18 cellular contexts compared by ENCODE assay signal in genomic region chr7:81112731-81113130, GRCh38.
DNase-seq lines count a peak whose midpoint lies in the region; FAIRE-seq and TF ChIP-seq lines count a peak whose summit lies in the region.
"Had no signal": no experiment of that assay in that cellular context is flagged by ENCODE, and none has a peak within 500 bp of the region (broad histone marks: within the 10 kb centered on the region; RNA-seq: fewer than 3 reads in every experiment).

No MANE protein-coding gene starts in this region.

- POLR2A ChIA-PET in HEK293T (lab: Yijun Ruan, JAX): no interaction called here

- H2BK15ac ChIP-seq in H9 (ENCODE audit: low read depth, low read length): no peak overlapping the region
- no peak overlapping the region for H2BK15ac ChIP-seq in neuronal stem cell (ENCODE audit: low read length)

- TF ChIP-seq POLR2A in GM12892 (IDR thresholded peaks at IDR 0.05; ENCODE audit: low read depth, low read length): no peak

- peaks cover 10 to 17% of the 10 kb centered on the region in 2 experiments for H3K4me1 Mint-ChIP-seq in H9
- H3K4me1 Mint-ChIP-seq: CD4-positive, alpha-beta memory T cell; IgD-negative memory B cell had no signal

- no peak overlapping the region for H3T11ph ChIP-seq in H9 (ENCODE audit: low read length)

- no peaks in the 10 kb centered on the region for H4K20me1 ChIP-seq in H9 (ENCODE audit: control insufficient read depth, insufficient read depth, insufficient read length)

- no peak for TF ChIP-seq CTCF in H9 (conservative IDR thresholded peaks at IDR 0.05)

- peak overlapping the region in 2 of 3 experiments; percentile 27 to 34; a peak in 3 of 7 replicates for H3K27ac Mint-ChIP-seq in H9
- H3K27ac Mint-ChIP-seq: CD4-positive, alpha-beta memory T cell; HFFc6; IgD-negative memory B cell had no signal

- no peaks in the 10 kb centered on the region for H3K23me2 ChIP-seq in H9 (ENCODE audit: insufficient read length, low read depth, low read length, poor library complexity, severe bottlenecking)

- H3K4me1 ChIP-seq in H9 (ENCODE audit: insufficient read depth, low read length) (no peaks in the 10 kb centered on the region), SJCRH30 (peaks cover 39% of the 10 kb centered on the region), neuronal stem cell (ENCODE audit: control insufficient read depth in 2 of 2, insufficient read depth in 1 of 2, low read depth in 1 of 2, low read length in 2 of 2) (peaks cover 0 to 14% of the 10 kb centered on the region in 2 donors)

- H2BK5ac ChIP-seq in H9 (ENCODE audit: insufficient read length, low read length) (no peak overlapping the region), neuronal stem cell (ENCODE audit: low read length) (no peak overlapping the region)

- no peak overlapping the region for H2BK20ac ChIP-seq in H9 (ENCODE audit: low read depth, low read length, poor library complexity, severe bottlenecking)

- no CpG with 5 or more reads among the region's 1 CpG for WGBS in H9 (ENCODE audit: extremely low coverage, insufficient read length, low lambda C conversion rate)
- no CpG with 5 or more reads among the region's 1 CpG for WGBS in neuronal stem cell (ENCODE audit: extremely low coverage in 2 of 2, insufficient read length in 2 of 2, insufficient replicate concordance in 1 of 2), 2 donors

- no peaks in the 10 kb centered on the region for H3K27me3 Mint-ChIP-seq in H9 (ENCODE audit: low read depth)
- H3K27me3 Mint-ChIP-seq: CD4-positive, alpha-beta memory T cell; IgD-negative memory B cell had no signal

- no peak overlapping the region for H3K56ac ChIP-seq in H9 (ENCODE audit: insufficient read length, low read depth, low read length)

- no peaks in the 10 kb centered on the region for H3K36me3 Mint-ChIP-seq in H9 (ENCODE audit: insufficient read depth in 1 of 3, low read depth in 3 of 3)
- H3K36me3 Mint-ChIP-seq: CD4-positive, alpha-beta memory T cell; IgD-negative memory B cell had no signal

- H3K27me3 ChIP-seq in H9 (ENCODE audit: insufficient read depth, low read length): no peaks in the 10 kb centered on the region
- H3K27me3 ChIP-seq in SJCRH30: no peaks in the 10 kb centered on the region
- no peaks in the 10 kb centered on the region for H3K27me3 ChIP-seq in neuronal stem cell (ENCODE audit: control insufficient read depth in 3 of 3, insufficient read depth in 3 of 3, low read depth in 1 of 3, low read length in 3 of 3)
- H3K27me3 ChIP-seq: BE2C had no signal

- H4K91ac ChIP-seq in H9 (ENCODE audit: insufficient read length, low read depth, low read length) (no peak overlapping the region), neuronal stem cell (ENCODE audit: low read depth, low read length, poor library complexity) (no peak overlapping the region)

- FAIRE-seq in GM12892 (lab: Jason Lieb, UNC): no peak
- FAIRE-seq: A204.1, GM18507, H54 had no signal

- H3K36me3 ChIP-seq in SJCRH30: no peaks in the 10 kb centered on the region
- H3K36me3 ChIP-seq in neuronal stem cell (replicated peaks in 1 of 2; ENCODE audit: control insufficient read depth in 2 of 2, insufficient read depth in 2 of 2, low read length in 2 of 2): no peaks in the 10 kb centered on the region
- H3K36me3 ChIP-seq: BE2C had no signal

- H3K4me2 ChIP-seq in H9 (ENCODE audit: insufficient read depth, insufficient read length, low read length) (no peak overlapping the region), neuronal stem cell (ENCODE audit: insufficient read depth, low read length, poor library complexity, severe bottlenecking) (no peak overlapping the region)

- H3K27ac ChIP-seq in H9 (ENCODE audit: insufficient read length, low read depth, low read length) (no peak overlapping the region), SJCRH30 (peak overlapping the region; percentile 84), neuronal stem cell (replicated peaks; ENCODE audit: low read length) (no peak overlapping the region)
- H3K27ac ChIP-seq: C4-2B had no signal

- H3K9ac ChIP-seq in H9 (ENCODE audit: extremely low read depth, insufficient read length, low read length) (no peak overlapping the region), neuronal stem cell (ENCODE audit: low read depth, low read length, poor library complexity) (no peak overlapping the region)

- H3K4me3 Mint-ChIP-seq in H9: no peak overlapping the region
- H3K4me3 Mint-ChIP-seq: CD4-positive, alpha-beta memory T cell; HFFc6; IgD-negative memory B cell had no signal

- H3K9me3 ChIP-seq in H9 (ENCODE audit: control insufficient read depth, low read depth, low read length): no peaks in the 10 kb centered on the region
- H3K9me3 ChIP-seq in SJCRH30 (replicated peaks): no peaks in the 10 kb centered on the region
- no peaks in the 10 kb centered on the region for H3K9me3 ChIP-seq in neuronal stem cell (replicated peaks in 1 of 2; ENCODE audit: control insufficient read depth in 2 of 2, insufficient read depth in 1 of 2, low read depth in 1 of 2, low read length in 2 of 2)
- H3K9me3 ChIP-seq: BE2C had no signal

- H3K79me2 ChIP-seq in H9 (ENCODE audit: insufficient read depth, low read length): no peaks in the 10 kb centered on the region

- H3K14ac ChIP-seq in H9 (ENCODE audit: insufficient read depth, low read length) (no peak overlapping the region), neuronal stem cell (ENCODE audit: low read length) (no peak overlapping the region)

- H3K4me3 ChIP-seq in SJCRH30 (no peak overlapping the region), neuronal stem cell (ENCODE audit: low read length in 2 of 2) (no peak overlapping the region)

- H2BK120ac ChIP-seq in H9 (ENCODE audit: low read depth, low read length, poor library complexity, severe bottlenecking): no peak overlapping the region
- no peak overlapping the region for H2BK120ac ChIP-seq in neuronal stem cell (ENCODE audit: low read depth, low read length)

- no peak overlapping the region for H4K5ac ChIP-seq in H9 (ENCODE audit: insufficient read length, low read depth, low read length)

- H3K18ac ChIP-seq in H9 (ENCODE audit: insufficient read length, low read depth, low read length) (no peak overlapping the region), neuronal stem cell (ENCODE audit: low read length) (no peak overlapping the region)

- H3K4ac ChIP-seq in H9 (ENCODE audit: low read depth, low read length) (no peak overlapping the region), neuronal stem cell (ENCODE audit: low read length) (no peak overlapping the region)

- no peak overlapping the region for H4K8ac ChIP-seq in H9 (replicated peaks; ENCODE audit: insufficient read length, low read depth, low read length)
- no peak overlapping the region for H4K8ac ChIP-seq in neuronal stem cell (ENCODE audit: low read depth, low read length)

- no peak for DNase-seq in H9
- peak in 1 of 2 experiments; percentile 18 for DNase-seq in SJCRH30
- no peak for DNase-seq in neuronal stem cell (ENCODE audit: low spot score)
- no peak for DNase-seq in HEK293T (ENCODE audit: extremely low spot score)
- no peak for DNase-seq in GM12892 (ENCODE audit: insufficient read length)
- no peak for DNase-seq in NCI-H1436 (lab: John Stamatoyannopoulos, UW)
- no peak for DNase-seq in D341Med (ENCODE audit: low spot score)
- DNase-seq: CD4-positive, alpha-beta memory T cell; COR-L47; DMS53; GF-D8; HFFc6 had no signal

- H3K23ac ChIP-seq in H9 (ENCODE audit: insufficient read length, low read depth, low read length): no peak overlapping the region
- no peak overlapping the region for H3K23ac ChIP-seq in neuronal stem cell (ENCODE audit: low read depth, low read length, poor library complexity)

- no peaks in the 10 kb centered on the region for H3K9me3 Mint-ChIP-seq in H9
- H3K9me3 Mint-ChIP-seq: HFFc6 had no signal

- H2AK5ac ChIP-seq in H9 (ENCODE audit: insufficient read length, low read length): no peak overlapping the region
- H2AK5ac ChIP-seq in neuronal stem cell (ENCODE audit: low read depth, low read length): no peak overlapping the region

- H3K79me1 ChIP-seq in H9 (ENCODE audit: insufficient read depth, low read depth, low read length, poor library complexity, severe bottlenecking) (no peaks in the 10 kb centered on the region), neuronal stem cell (ENCODE audit: low read depth, low read length) (no peaks in the 10 kb centered on the region)

- CTCF ChIA-PET in HEK293T (lab: Yijun Ruan, JAX): no interaction called here

- H2BK12ac ChIP-seq in H9 (ENCODE audit: insufficient read length, low read depth, low read length) (no peak overlapping the region), neuronal stem cell (ENCODE audit: low read length) (no peak overlapping the region)

- H2AFZ ChIP-seq in H9 (ENCODE audit: low read length) (no peak overlapping the region), neuronal stem cell (ENCODE audit: low read length) (peak overlapping the region; percentile 40)

TF ChIP-seq in HEK293T, 16 proteins besides CTCF, POLR2A, EP300 and RAD21:
- TF ChIP-seq CTBP1 (IDR thresholded peaks at IDR 0.05; ENCODE audit: borderline replicate concordance) (no peak), FOXM1 (IDR thresholded peaks at IDR 0.05; ENCODE audit: borderline replicate concordance) (no peak), FOXA1 (IDR thresholded peaks at IDR 0.05) (no peak), SP1 (IDR thresholded peaks at IDR 0.05) (no peak), SUZ12 (IDR thresholded peaks at IDR 0.05) (no peak), BHLHE40 (IDR thresholded peaks at IDR 0.05; ENCODE audit: borderline replicate concordance) (no peak), HDGF (IDR thresholded peaks at IDR 0.05; ENCODE audit: borderline replicate concordance) (no peak), PKNOX1 (IDR thresholded peaks at IDR 0.05) (no peak)
